8 cellular contexts compared by ENCODE assay signal in the genomic region with DNA sequence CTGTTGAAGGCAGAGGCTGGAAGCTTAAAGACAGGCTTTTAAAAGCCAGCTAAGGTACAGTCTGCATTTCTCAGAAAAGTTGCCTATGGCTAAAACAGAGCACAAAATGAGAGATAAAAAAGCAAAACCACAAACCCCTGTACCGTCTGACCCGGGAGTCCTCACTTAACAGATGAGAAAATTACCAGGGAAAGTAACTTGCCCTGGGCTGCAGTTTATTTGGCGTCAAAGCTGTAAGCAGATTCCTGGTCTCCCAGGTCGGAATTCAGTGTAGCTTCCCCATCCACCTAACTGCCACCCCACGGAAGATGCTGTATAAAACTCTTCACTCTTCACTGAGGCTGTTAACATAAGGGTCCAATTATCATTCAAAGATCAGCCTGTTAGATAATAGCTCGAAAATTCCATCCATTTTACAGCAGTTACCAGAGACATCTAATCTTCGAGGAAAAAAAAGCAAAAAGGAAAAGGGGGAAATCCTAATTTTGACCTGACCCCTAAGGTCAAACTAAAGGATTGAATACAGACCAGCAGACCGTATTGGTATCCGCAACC. TPM values are rescaled to one million over a fixed set of nuclear protein-coding genes. Genes with fewer than 3 reads are reported as not detected.
A peak's percentile ranks its signal among the peaks of the same experiment; 100 is the strongest.
DNase-seq lines count a peak whose midpoint lies in the region; ATAC-seq and TF ChIP-seq lines count a peak whose summit lies in the region.

No MANE protein-coding gene starts in this region.

- POLR2A ChIA-PET in AG04449 (lab: Yijun Ruan, JAX) = no interaction called here

- H3K27me3 ChIP-seq in HUES6 (ENCODE audit: control insufficient read depth, insufficient read depth, low read length) (no peaks in the 10 kb centered on the region), breast epithelium (no peaks in the 10 kb centered on the region)

- intact Hi-C loops in breast epithelium (cut with DNase I; ENCODE audit: low total_unique reads) (no loop called here), mucosa of descending colon (cut with DNase I, micrococcal nuclease) (no loop called here)

- H3K4me3 ChIP-seq in AG04449 (ENCODE audit: low read depth, low read length) = peak overlapping the region; percentile 73
- peak overlapping the region; percentile 78 for H3K4me3 ChIP-seq in HUES6 (ENCODE audit: low read depth, low read length)
- peak overlapping the region; percentile 96 to 100 (median 99) for H3K4me3 ChIP-seq in breast epithelium
- H3K4me3 ChIP-seq in mucosa of descending colon = peak overlapping the region; percentile 98

- DNase-seq in AG04449 (ENCODE audit: low read depth, low spot score) = no peak
- no peak for DNase-seq in breast epithelium (ENCODE audit: low spot score in 2 of 2)
- DNase-seq in mucosa of descending colon = no peak
- DNase-seq in amniotic stem cell (lab: John Stamatoyannopoulos, UW) = no peak
- DNase-seq in mucosa of gallbladder (ENCODE audit: low spot score) = no peak
- no peak for DNase-seq in cerebellum (ENCODE audit: low spot score)

- H3K9me3 ChIP-seq in HUES6 (ENCODE audit: control insufficient read depth, insufficient read depth, low read depth, low read length) = no peaks in the 10 kb centered on the region
- no peaks in the 10 kb centered on the region for H3K9me3 ChIP-seq in breast epithelium
- no peaks in the 10 kb centered on the region for H3K9me3 ChIP-seq in mucosa of descending colon

- ATAC-seq in mucosa of descending colon (no peak), HG02852 (IDR thresholded peaks at IDR 0.05; ENCODE audit: unreplicated experiment) (no peak)

- peaks cover 26% of the 10 kb centered on the region for H3K4me1 ChIP-seq in HUES6 (ENCODE audit: control insufficient read depth, insufficient read depth, low read length)
- H3K4me1 ChIP-seq in breast epithelium = peaks cover 0 to 6% of the 10 kb centered on the region in 2 donors
- peaks cover 23% of the 10 kb centered on the region for H3K4me1 ChIP-seq in mucosa of descending colon (ENCODE audit: low read depth)

- CTCF ChIA-PET in AG04449 (lab: Yijun Ruan, JAX) = interaction anchor here (0.8 to 1.2 kb wide), 3 partner anchors 9 to 178 kb away, joined by 3 to 4 read pairs (median 3); no protein-coding TSS in a partner anchor

- no peak for TF ChIP-seq CTCF in AG04449 (IDR thresholded peaks at IDR 0.05; ENCODE audit: insufficient read depth, low read length, missing control alignments)
- TF ChIP-seq CTCF in breast epithelium (IDR thresholded peaks at IDR 0.05) = no peak
- TF ChIP-seq CTCF in mucosa of descending colon (IDR thresholded peaks at IDR 0.05) = no peak

- TF ChIP-seq POLR2A in breast epithelium (IDR thresholded peaks at IDR 0.05) = no peak

- H3K27ac ChIP-seq in HUES6 (ENCODE audit: low read depth, low read length) (no peak overlapping the region), breast epithelium (peak overlapping the region; percentile 84 to 94)

- H3K36me3 ChIP-seq in HUES6 (ENCODE audit: control insufficient read depth, insufficient read depth, low read length) (no peaks in the 10 kb centered on the region), breast epithelium (no peaks in the 10 kb centered on the region), mucosa of descending colon (ENCODE audit: low read depth) (no peaks in the 10 kb centered on the region)

- peak overlapping the region; percentile 63 for H3K9ac ChIP-seq in HUES6 (ENCODE audit: low read length)

RNA-seq across cellular contexts. Expression of a gene that starts 1.5 kb away (rescaled TPM):
- total RNA-seq in breast epithelium = 10 to 100 TPM; 24.2 to 43.3 (median 36.1) TPM
- 10 to 100 TPM; 50.6 to 62.8 (median 58.2) TPM for total RNA-seq in mucosa of descending colon
- 50.2 TPM for total RNA-seq in mucosa of gallbladder
- 33.2 TPM for total RNA-seq in cerebellum
